ENCODE assay signal across 8 cellular contexts in genomic region chr20:5222919-5223634, GRCh38.
DNase-seq lines count a peak whose midpoint lies in the region; ATAC-seq and TF ChIP-seq lines count a peak whose summit lies in the region.

No MANE protein-coding gene starts in this region.

- POLR2A ChIA-PET in Panc1 (lab: Charles Lee), result no interaction called here

- no peaks in the 10 kb centered on the region for H3K36me3 ChIP-seq in Panc1 (ENCODE audit: control insufficient read depth, insufficient read depth, low read length)

- H3K9me3 ChIP-seq in Panc1 (ENCODE audit: control insufficient read depth, insufficient read depth, low read depth, low read length), result no peaks in the 10 kb centered on the region

- peaks cover 2% of the 10 kb centered on the region; the same call in 1 of the 2 replicates for H3K27me3 ChIP-seq in Panc1 (ENCODE audit: control insufficient read depth, insufficient read depth, low read length)

- ATAC-seq in HG03354 (IDR thresholded peaks at IDR 0.05; ENCODE audit: poor library complexity, severe bottlenecking, unreplicated experiment) (peak; percentile 63), Panc1 (peak; percentile 84), HG02852 (IDR thresholded peaks at IDR 0.05; ENCODE audit: unreplicated experiment) (no peak)

- DNase-seq in GM04503 (ENCODE audit: low read depth) (peak; percentile 13), Panc1 (ENCODE audit: low read depth, low spot score) (peak; percentile 54), germinal center (ENCODE audit: low spot score) (peak; percentile 64), pons (ENCODE audit: low spot score) (peak; percentile 84), T1000 (lab: John Stamatoyannopoulos, UW) (no peak)
- peak; percentile 20 for DNase-seq in activated T-helper 9 cell treated with anti-CD3 and anti-CD28 coated beads, Interleukin-2, amount 50 U/mL, for 16 hours (ENCODE audit: low read depth)

- CTCF ChIA-PET in Panc1 (lab: Charles Lee), result interaction anchor here (0.5 to 1.9 kb wide), 7 partner anchors 9 to 466 kb away, joined by 3 to 13 read pairs (median 6); partner anchors contain the start of gene CDS2

- peaks cover 5% of the 10 kb centered on the region for H3K4me1 ChIP-seq in Panc1 (ENCODE audit: control insufficient read depth, insufficient read depth, low read length)

- BruUV-seq in Panc1 (replicated peaks; lab: Mats Ljungman, UMichigan), result no TSS peak

- H3K27ac ChIP-seq in Panc1 (ENCODE audit: low read length), result no peak overlapping the region

- peak; percentile 94 for TF ChIP-seq CTCF in Panc1 (IDR thresholded peaks at IDR 0.05)

- intact Hi-C loops in Panc1 (cut with micrococcal nuclease; ENCODE audit: unreplicated experiment), result no loop called here

- in situ Hi-C loops in Panc1 (cut with HindIII; ENCODE audit: low pct_unique_long_range_greater_than_20kb, low sequenced_read_pairs), result no loop called here

- 0 out of 4 replicates have a peak overlapping the region, but pooled peaks of 1 of the 2 experiments have one; percentile 11 for H3K4me3 ChIP-seq in Panc1 (ENCODE audit: low read depth in 2 of 2, low read length in 2 of 2)
